Comparison of ENCODE assay signal across 8 cellular contexts in the genomic region with DNA sequence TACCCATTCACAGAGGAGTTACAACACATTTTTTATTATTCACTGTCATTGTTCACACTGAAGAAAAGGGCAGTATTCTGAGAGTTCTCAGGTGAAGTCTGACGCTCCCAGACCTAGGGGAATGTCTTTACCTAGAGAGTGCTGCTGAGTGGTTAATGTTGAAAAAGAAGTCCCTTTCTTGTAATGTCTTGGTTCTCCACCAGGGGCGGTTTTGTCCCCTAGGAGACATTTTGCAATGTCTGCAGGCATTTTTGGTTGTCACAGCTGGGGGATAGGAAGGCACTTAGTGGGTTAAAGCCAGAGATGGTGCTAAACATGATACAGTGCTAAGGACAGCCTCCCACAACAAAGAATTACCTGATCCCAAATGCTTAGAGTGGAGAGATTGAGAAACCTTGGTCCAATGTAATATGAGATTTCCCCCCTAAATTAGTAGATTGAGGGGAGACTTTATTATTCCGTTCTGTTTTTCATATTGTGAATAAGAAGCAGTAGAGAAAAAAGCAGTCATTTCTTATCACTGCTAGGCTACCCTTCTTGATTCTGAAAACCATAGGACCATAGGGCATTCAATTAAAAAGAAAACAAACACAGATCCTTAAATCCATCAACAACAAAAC. TPM values are rescaled to one million over a fixed set of nuclear protein-coding genes. Genes with fewer than 3 reads are reported as not detected.
A peak's percentile ranks its signal among the peaks of the same experiment; 100 is the strongest.
DNase-seq lines count a peak whose midpoint lies in the region; ATAC-seq, FAIRE-seq and TF ChIP-seq lines count a peak whose summit lies in the region.

No MANE protein-coding gene starts in this region.

- no peak for TF ChIP-seq POLR2A in HepG2 (IDR thresholded peaks at IDR 0.05; ENCODE audit: insufficient read depth in 1 of 2, low read depth in 2 of 2, low read length in 2 of 2)

- CTCF ChIA-PET in HEK293T (lab: Yijun Ruan, JAX) (interaction anchor here (0.8 kb wide), 1 partner anchor 13 kb away, joined by 5 read pairs; a partner anchor contains a TSS), HepG2 (lab: Yijun Ruan, JAX; ENCODE audit: low intra/inter-chr PET ratio, low total read pairs) (no interaction called here)
- CTCF ChIA-PET in activated CD4-positive, alpha-beta memory T cell treated with anti-CD3 and anti-CD28 coated beads, Interleukin-2, amount 10 ng/mL, durations not matched to agents 7 days and 5 days (lab: Charles Lee): interaction anchor here (1.1 to 1.9 kb wide), 2 partner anchors 13 to 27 kb away, joined by 3 to 6 read pairs; a partner anchor contains a TSS

- H3K4me2 ChIP-seq in DND-41 (ENCODE audit: insufficient read depth, low read length) (no peak overlapping the region), HepG2 (ENCODE audit: low read depth, low read length) (no peak overlapping the region)

- H3K27ac Mint-ChIP-seq in activated CD4-positive, alpha-beta memory T cell treated with anti-CD3 and anti-CD28 coated beads, Interleukin-2, amount 10 ng/mL, durations not matched to agents 7 days and 5 days: no peak overlapping the region
- H3K27ac Mint-ChIP-seq in activated T-helper 1 cell treated with anti-CD3 and anti-CD28 coated beads, Interleukin-12 subunit alpha, Interleukin-12 subunit beta, Interleukin-2, Interleukin-4 antibody, amounts not matched to agents 30 ng/mL and 10 ng/mL and 1 ng/mL, durations not matched to agents 14 hours and 24 hours and 36 hours: no peak overlapping the region

- H3K27me3 ChIP-seq in DND-41 (ENCODE audit: insufficient read depth, low read length, poor library complexity) (no peaks in the 10 kb centered on the region), HepG2 (ENCODE audit: control insufficient read depth in 1 of 2, insufficient read depth in 2 of 2, low read length in 2 of 2) (no peaks in the 10 kb centered on the region)

- no peak for FAIRE-seq in HepG2 (lab: Jason Lieb, UNC)

- no peaks in the 10 kb centered on the region for H4K20me1 ChIP-seq in DND-41 (ENCODE audit: insufficient read depth, low read length)
- H4K20me1 ChIP-seq in HepG2 (ENCODE audit: insufficient read depth, low read length): no peaks in the 10 kb centered on the region

- H3K79me2 ChIP-seq in DND-41 (ENCODE audit: insufficient read depth, low read length): peaks cover 18% of the 10 kb centered on the region
- H3K79me2 ChIP-seq in HepG2 (ENCODE audit: insufficient read depth, low read length): peaks cover 43% of the 10 kb centered on the region

- BruUV-seq in HepG2 (replicated peaks; lab: Mats Ljungman, UMichigan): no TSS peak

- TF ChIP-seq EP300 in HepG2 (IDR thresholded peaks at IDR 0.05; ENCODE audit: low read depth in 2 of 2, low read length in 2 of 2) (no peak), HepG2 (CRISPR knock-in tag; IDR thresholded peaks at IDR 0.05; ENCODE audit: borderline replicate concordance) (no peak)

- H3K9me3 Mint-ChIP-seq in activated CD4-positive, alpha-beta memory T cell treated with anti-CD3 and anti-CD28 coated beads, Interleukin-2, amount 10 ng/mL, durations not matched to agents 7 days and 5 days: peaks cover 16% of the 10 kb centered on the region
- peaks cover 23% of the 10 kb centered on the region for H3K9me3 Mint-ChIP-seq in activated T-helper 1 cell treated with anti-CD3 and anti-CD28 coated beads, Interleukin-12 subunit alpha, Interleukin-12 subunit beta, Interleukin-2, Interleukin-4 antibody, amounts not matched to agents 30 ng/mL and 10 ng/mL and 1 ng/mL, durations not matched to agents 14 hours and 24 hours and 36 hours

- H3K4me3 ChIP-seq in DND-41 (ENCODE audit: low read depth in 1 of 2, low read length in 2 of 2) (no peak overlapping the region), HepG2 (replicated peaks in 1 of 3; ENCODE audit: insufficient read depth in 1 of 3, low read depth in 2 of 3, low read length in 3 of 3) (no peak overlapping the region)

- TF ChIP-seq CTCF in DND-41 (IDR thresholded peaks at IDR 0.05; ENCODE audit: borderline replicate concordance, extremely low read depth, low read length, poor library complexity, severe bottlenecking) (peak; percentile 62), HepG2 (CRISPR knock-in tag; IDR thresholded peaks at IDR 0.05) (0 out of 2 replicates have a peak, but pooled peaks have one; percentile 23)

- ATAC-seq in DND-41 (ENCODE audit: insufficient read depth, low read depth): peak; percentile 68
- no peak for ATAC-seq in HepG2

- 77% methylated on average over 3 of the region's 3 CpGs for WGBS in HepG2 (ENCODE audit: low lambda C conversion rate)

- intact Hi-C loops in HepG2 (cut with micrococcal nuclease; ENCODE audit: unreplicated experiment): no loop called here
- intact Hi-C loops in activated T-helper 1 cell treated with anti-CD3 and anti-CD28 coated beads, Interleukin-12 subunit alpha, Interleukin-12 subunit beta, Interleukin-2, Interleukin-4 antibody, amounts not matched to agents 30 ng/mL and 10 ng/mL and 1 ng/mL, durations not matched to agents 14 hours and 24 hours and 36 hours (cut with micrococcal nuclease): loop anchor here (2.0 kb wide), 1 partner anchor 15 kb away; no protein-coding TSS in a partner anchor

- peaks cover 15% of the 10 kb centered on the region for H3K36me3 Mint-ChIP-seq in activated CD4-positive, alpha-beta memory T cell treated with anti-CD3 and anti-CD28 coated beads, Interleukin-2, amount 10 ng/mL, durations not matched to agents 7 days and 5 days (ENCODE audit: low read depth)
- peaks cover 12% of the 10 kb centered on the region for H3K36me3 Mint-ChIP-seq in activated T-helper 1 cell treated with anti-CD3 and anti-CD28 coated beads, Interleukin-12 subunit alpha, Interleukin-12 subunit beta, Interleukin-2, Interleukin-4 antibody, amounts not matched to agents 30 ng/mL and 10 ng/mL and 1 ng/mL, durations not matched to agents 14 hours and 24 hours and 36 hours (ENCODE audit: low read depth)

- POLR2A ChIA-PET in HEK293T (lab: Yijun Ruan, JAX) (interaction anchor here (1.4 kb wide), 1 partner anchor 12 kb away, joined by 3 read pairs; no protein-coding TSS in a partner anchor), HepG2 (lab: Yijun Ruan, JAX) (no interaction called here)
- POLR2A ChIA-PET in activated CD4-positive, alpha-beta memory T cell treated with anti-CD3 and anti-CD28 coated beads, Interleukin-2, amount 10 ng/mL, durations not matched to agents 7 days and 5 days (lab: Charles Lee): no interaction called here

- H3K27ac ChIP-seq in DND-41 (ENCODE audit: low read length) (no peak overlapping the region), HepG2 (ENCODE audit: extremely low read length, insufficient read depth, low read length) (no peak overlapping the region)

- no peak overlapping the region for H2AFZ ChIP-seq in DND-41 (ENCODE audit: low read depth, low read length)
- H2AFZ ChIP-seq in HepG2 (ENCODE audit: low read length): no peak overlapping the region

- H3K4me1 ChIP-seq in DND-41 (ENCODE audit: insufficient read depth, low read length): no peaks in the 10 kb centered on the region
- H3K4me1 ChIP-seq in HepG2 (ENCODE audit: insufficient read depth, low read length): peaks cover 51% of the 10 kb centered on the region

- no peaks in the 10 kb centered on the region for H3K27me3 Mint-ChIP-seq in activated CD4-positive, alpha-beta memory T cell treated with anti-CD3 and anti-CD28 coated beads, Interleukin-2, amount 10 ng/mL, durations not matched to agents 7 days and 5 days
- peaks cover 4% of the 10 kb centered on the region for H3K27me3 Mint-ChIP-seq in activated T-helper 1 cell treated with anti-CD3 and anti-CD28 coated beads, Interleukin-12 subunit alpha, Interleukin-12 subunit beta, Interleukin-2, Interleukin-4 antibody, amounts not matched to agents 30 ng/mL and 10 ng/mL and 1 ng/mL, durations not matched to agents 14 hours and 24 hours and 36 hours (ENCODE audit: insufficient read depth)

- peaks cover 7% of the 10 kb centered on the region for H3K4me1 Mint-ChIP-seq in activated CD4-positive, alpha-beta memory T cell treated with anti-CD3 and anti-CD28 coated beads, Interleukin-2, amount 10 ng/mL, durations not matched to agents 7 days and 5 days
- peaks cover 26% of the 10 kb centered on the region for H3K4me1 Mint-ChIP-seq in activated T-helper 1 cell treated with anti-CD3 and anti-CD28 coated beads, Interleukin-12 subunit alpha, Interleukin-12 subunit beta, Interleukin-2, Interleukin-4 antibody, amounts not matched to agents 30 ng/mL and 10 ng/mL and 1 ng/mL, durations not matched to agents 14 hours and 24 hours and 36 hours (ENCODE audit: low read depth)

- TF ChIP-seq RAD21 in HepG2 (CRISPR knock-in tag; IDR thresholded peaks at IDR 0.05): no peak

- no peak overlapping the region for H3K4me3 Mint-ChIP-seq in activated CD4-positive, alpha-beta memory T cell treated with anti-CD3 and anti-CD28 coated beads, Interleukin-2, amount 10 ng/mL, durations not matched to agents 7 days and 5 days
- no peak overlapping the region for H3K4me3 Mint-ChIP-seq in activated T-helper 1 cell treated with anti-CD3 and anti-CD28 coated beads, Interleukin-12 subunit alpha, Interleukin-12 subunit beta, Interleukin-2, Interleukin-4 antibody, amounts not matched to agents 30 ng/mL and 10 ng/mL and 1 ng/mL, durations not matched to agents 14 hours and 24 hours and 36 hours

- H3K36me3 ChIP-seq in DND-41 (ENCODE audit: insufficient read depth, low read length) (no peaks in the 10 kb centered on the region), HepG2 (replicated peaks in 1 of 2; ENCODE audit: control insufficient read depth in 1 of 2, insufficient read depth in 2 of 2, low read length in 2 of 2) (no peaks in the 10 kb centered on the region)

- in situ Hi-C loops in HepG2 (cut with HindIII; ENCODE audit: extremely low pct_ligation_motif_present, low pct_unique_long_range_greater_than_20kb): loop anchor here (25.0 kb wide), 1 partner anchor 559 kb away; no protein-coding TSS in a partner anchor

- no peaks in the 10 kb centered on the region for H3K9me3 ChIP-seq in DND-41 (ENCODE audit: insufficient read depth, low read length, severe bottlenecking)
- no peaks in the 10 kb centered on the region for H3K9me3 ChIP-seq in HepG2 (ENCODE audit: low read length)

- H3K9ac ChIP-seq in DND-41 (ENCODE audit: low read depth, low read length): no peak overlapping the region
- H3K9ac ChIP-seq in HepG2 (ENCODE audit: insufficient read depth, low read depth, low read length): no peak overlapping the region

- DNase-seq in DND-41: peak; percentile 46
- peak; percentile 44 for DNase-seq in HEK293T (ENCODE audit: extremely low spot score)
- DNase-seq in activated CD4-positive, alpha-beta memory T cell treated with anti-CD3 and anti-CD28 coated beads, Interleukin-2, amount 10 ng/mL, durations not matched to agents 7 days and 5 days: peak; percentile 25
- no peak for DNase-seq in HepG2 (ENCODE audit: low spot score)
- no peak for DNase-seq in HPDE6-E6E7 (ENCODE audit: extremely low spot score)
- no peak for DNase-seq in activated T-helper 1 cell treated with anti-CD3 and anti-CD28 coated beads, Interleukin-12 subunit alpha, Interleukin-12 subunit beta, Interleukin-2, Interleukin-4 antibody, amounts not matched to agents 30 ng/mL and 10 ng/mL and 1 ng/mL, durations not matched to agents 14 hours and 24 hours and 36 hours (ENCODE audit: low spot score)
- no peak for DNase-seq in GOT3 (lab: John Stamatoyannopoulos, UW)
- no peak for DNase-seq in AG08395 (ENCODE audit: low spot score)

RNA-seq across cellular contexts. Expression of a gene that starts 13.1 kb away (rescaled TPM):
- total RNA-seq in activated CD4-positive, alpha-beta memory T cell treated with anti-CD3 and anti-CD28 coated beads, Interleukin-2, amount 10 ng/mL, durations not matched to agents 7 days and 5 days: 10 to 100 TPM; 16.1 to 16.7 TPM
- total RNA-seq in HepG2 (2016; rRNA removed; fragmentation: Illumina TruSeq; extraction: Trizol): 17.6 and 26.4 TPM in 2 replicates
- 5.1 and 7.4 TPM in 2 replicates for total RNA-seq in HepG2 (2016; cell fraction: cytosol; rRNA removed; fragmentation: Illumina TruSeq; extraction: Trizol; ENCODE audit: low read depth)
- 15.5 and 22.3 TPM in 2 replicates for total RNA-seq in HepG2 (2016; cell fraction: insoluble cytoplasmic fraction; rRNA removed; fragmentation: Illumina TruSeq; extraction: Trizol)
- 8.8 and 10.3 TPM in 2 replicates for total RNA-seq in HepG2 (2016; cell fraction: membrane; rRNA removed; fragmentation: Illumina TruSeq; extraction: Trizol)
- 16.7 and 18.7 TPM in 2 replicates for total RNA-seq in HepG2 (2016; cell fraction: nucleus; rRNA removed; fragmentation: Illumina TruSeq; extraction: Trizol)
- 12.4 and 16.8 TPM in 2 replicates for polyA plus RNA-seq in HepG2 (2011; rRNA removed)
- 10.1 and 13.1 TPM in 2 replicates for polyA plus RNA-seq in HepG2 (2011; cell fraction: cytosol; rRNA removed)
- polyA plus RNA-seq in HepG2 (2011; cell fraction: nucleus; rRNA removed): 7.0 and 8.0 TPM in 2 replicates
- 6.4 and 7.9 TPM in 2 replicates for polyA plus RNA-seq in HepG2 (2012)
- 2.4 and 2.5 TPM in 2 replicates for polyA plus RNA-seq in HepG2 (2016; cell fraction: cytosol; fragmentation: Illumina TruSeq; extraction: Trizol; ENCODE audit: low read depth)
- 29.3 and 34.5 TPM in 2 replicates for polyA plus RNA-seq in HepG2 (2016; cell fraction: insoluble cytoplasmic fraction; fragmentation: Illumina TruSeq; extraction: Trizol; ENCODE audit: low read depth)
- 7.0 and 7.1 TPM in 2 replicates for polyA plus RNA-seq in HepG2 (2016; cell fraction: membrane; fragmentation: Illumina TruSeq; extraction: Trizol; ENCODE audit: low read depth)
- polyA plus RNA-seq in HepG2 (2016; cell fraction: nucleus; fragmentation: Illumina TruSeq; extraction: Trizol; ENCODE audit: insufficient read depth, low read depth): 10.9 and 12.8 TPM in 2 replicates
- 10.7 and 16.8 TPM in 2 replicates for polyA minus RNA-seq in HepG2 (2011; rRNA and poly(A)+ RNA removed; ENCODE audit: low replicate concordance)
- 4.9 and 8.4 TPM in 2 replicates for polyA minus RNA-seq in HepG2 (2011; cell fraction: cytosol; rRNA and poly(A)+ RNA removed)
- 12.9 and 15.6 TPM in 2 replicates for polyA minus RNA-seq in HepG2 (2011; cell fraction: nucleus; rRNA and poly(A)+ RNA removed)
- total RNA-seq in activated T-helper 1 cell treated with anti-CD3 and anti-CD28 coated beads, Interleukin-12 subunit alpha, Interleukin-12 subunit beta, Interleukin-2, Interleukin-4 antibody, amounts not matched to agents 30 ng/mL and 10 ng/mL and 1 ng/mL, durations not matched to agents 14 hours and 24 hours and 36 hours: 13.6 and 14.2 TPM in 2 replicates

Comparison
In these comparisons a context has a peak if more than half of its experiments do, and no peak if none do; other contexts are left out.
1. DNase-seq: peak in DND-41 (single experiment), HEK293T (single experiment) and activated CD4-positive, alpha-beta memory T cell treated with anti-CD3 and anti-CD28 coated beads, Interleukin-2, amount 10 ng/mL, durations not matched to agents 7 days and 5 days (single experiment); none in HepG2 (single experiment), HPDE6-E6E7 (single experiment), activated T-helper 1 cell treated with anti-CD3 and anti-CD28 coated beads, Interleukin-12 subunit alpha, Interleukin-12 subunit beta, Interleukin-2, Interleukin-4 antibody, amounts not matched to agents 30 ng/mL and 10 ng/mL and 1 ng/mL, durations not matched to agents 14 hours and 24 hours and 36 hours (single experiment), GOT3 (single experiment) and AG08395 (single experiment).